8 cellular contexts compared by ENCODE assay signal in the genomic region with DNA sequence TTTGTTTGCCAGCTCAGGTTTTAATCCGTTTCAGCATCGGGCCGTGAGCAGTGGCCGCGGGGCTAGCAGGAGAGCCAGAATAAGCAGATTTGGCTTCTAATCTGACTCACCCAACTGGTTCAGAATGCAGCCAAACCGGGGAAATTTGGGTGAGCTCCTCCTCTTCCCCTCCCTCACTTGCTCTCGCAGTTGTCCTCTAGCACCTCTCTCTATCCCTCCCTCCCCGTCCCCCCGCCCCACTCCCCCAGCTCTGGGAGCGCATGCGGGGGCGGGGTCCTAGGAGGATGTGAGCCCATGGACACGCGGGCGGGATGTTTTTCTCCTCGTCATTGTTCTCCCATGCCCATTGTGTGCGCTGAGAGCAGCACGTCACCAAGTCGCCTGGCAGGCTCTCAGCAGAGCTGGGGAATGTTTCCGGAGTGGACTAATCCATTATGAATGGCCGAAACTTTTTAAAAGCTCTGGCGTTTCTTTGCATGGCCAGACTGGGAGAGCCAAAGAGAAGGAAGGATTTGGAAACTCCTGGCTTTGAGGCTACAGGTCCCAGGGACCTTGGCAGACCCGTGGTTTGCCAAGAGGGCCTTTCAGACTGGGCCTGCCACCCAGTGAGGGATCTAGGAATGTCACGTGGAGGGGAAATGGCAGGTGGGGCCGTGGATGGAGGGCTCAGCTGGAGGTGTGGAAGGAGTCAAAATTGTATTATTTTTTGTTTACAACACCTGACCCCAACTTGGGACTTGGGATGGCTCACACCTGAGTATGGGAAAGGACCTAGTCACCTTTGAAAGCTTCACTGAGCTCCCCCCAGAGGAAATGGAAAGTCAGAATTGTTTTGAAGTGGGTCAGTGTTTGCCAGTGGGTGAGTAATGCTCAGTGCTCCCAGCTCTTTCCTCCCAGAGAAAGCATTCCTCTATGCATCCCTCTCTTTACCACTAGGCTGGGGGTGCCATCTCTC. TPM values are rescaled to one million over a fixed set of nuclear protein-coding genes. Genes with fewer than 3 reads are reported as not detected.
DNase-seq lines count a peak whose midpoint lies in the region; TF ChIP-seq lines count a peak whose summit lies in the region.

No MANE protein-coding gene starts in this region.

- H3K36me3 ChIP-seq in HUES48 (ENCODE audit: control insufficient read depth, insufficient read depth, low read length) (no peaks in the 10 kb centered on the region), esophagus (ENCODE audit: control insufficient read depth in 2 of 2, insufficient read depth in 2 of 2, low read length in 1 of 2) (no peaks in the 10 kb centered on the region), tibial artery (no peaks in the 10 kb centered on the region)
- no peaks in the 10 kb centered on the region for H3K36me3 ChIP-seq in CD8-positive, alpha-beta memory T cell (ENCODE audit: insufficient read depth, low read length)

- CTCF ChIA-PET in CD8-positive, alpha-beta memory T cell (lab: Charles Lee): interaction anchor here (0.8 to 2.3 kb wide), 3 partner anchors 14 to 19 kb away, joined by 3 to 8 read pairs (median 3); no protein-coding TSS in a partner anchor

- H3K9ac ChIP-seq in HUES48 (ENCODE audit: low read depth, low read length): peak overlapping the region; percentile 69

- TF ChIP-seq CTCF in CD14-positive monocyte (IDR thresholded peaks at IDR 0.05) (no peak), tibial artery (IDR thresholded peaks at IDR 0.05) (no peak)

- H3K9me3 ChIP-seq in HUES48 (ENCODE audit: control insufficient read depth, insufficient read depth, low read length) (no peaks in the 10 kb centered on the region), esophagus (ENCODE audit: control insufficient read depth in 2 of 2, insufficient read depth in 1 of 2, low read depth in 1 of 2, low read length in 1 of 2) (no peaks in the 10 kb centered on the region), tibial artery (no peaks in the 10 kb centered on the region)
- H3K9me3 ChIP-seq in CD8-positive, alpha-beta memory T cell (ENCODE audit: low read length): no peaks in the 10 kb centered on the region

- H3K36me3 Mint-ChIP-seq in CD14-positive monocyte: peaks cover 0 to 3% of the 10 kb centered on the region in 2 donors
- no peaks in the 10 kb centered on the region for H3K36me3 Mint-ChIP-seq in CD8-positive, alpha-beta memory T cell

- H3K4me3 ChIP-seq in HUES48 (ENCODE audit: low read depth, low read length) (peak overlapping the region; percentile 51), esophagus (ENCODE audit: low read depth in 1 of 2, low read length in 2 of 2) (no peak overlapping the region), tibial artery (peak overlapping the region; percentile 37 to 45)
- no peak overlapping the region for H3K4me3 ChIP-seq in CD8-positive, alpha-beta memory T cell (ENCODE audit: low read length)

- intact Hi-C loops in CD14-positive monocyte (cut with micrococcal nuclease) (no loop called here), tibial artery (cut with DNase I; ENCODE audit: low total_unique reads) (no loop called here)

- H3K27me3 ChIP-seq in HUES48 (ENCODE audit: control insufficient read depth, insufficient read depth, low read length) (peaks cover 14% of the 10 kb centered on the region; the same call in 1 of the 2 replicates), esophagus (ENCODE audit: control insufficient read depth in 1 of 2, insufficient read depth in 2 of 2, low read length in 2 of 2) (no peaks in the 10 kb centered on the region), tibial artery (peaks cover 0 to 5% of the 10 kb centered on the region in 2 donors)
- peaks cover 7% of the 10 kb centered on the region for H3K27me3 ChIP-seq in CD8-positive, alpha-beta memory T cell (ENCODE audit: insufficient read depth, low read length, poor library complexity, severe bottlenecking)

- POLR2A ChIA-PET in CD8-positive, alpha-beta memory T cell (lab: Charles Lee): no interaction called here

- peak overlapping the region in 6 of 7 donors; percentile 3 to 82 (median 57) for H3K27ac Mint-ChIP-seq in CD14-positive monocyte
- peak overlapping the region in 1 of 8 donors; percentile 62 for H3K27ac Mint-ChIP-seq in CD8-positive, alpha-beta memory T cell

- peaks cover 28% of the 10 kb centered on the region for H3K4me1 Mint-ChIP-seq in CD14-positive monocyte
- no peaks in the 10 kb centered on the region for H3K4me1 Mint-ChIP-seq in CD8-positive, alpha-beta memory T cell

- peaks cover 7% of the 10 kb centered on the region for H3K4me1 ChIP-seq in HUES48 (ENCODE audit: control insufficient read depth, insufficient read depth, low read length)
- H3K4me1 ChIP-seq in esophagus (ENCODE audit: control insufficient read depth in 2 of 2, insufficient read depth in 2 of 2, low read length in 1 of 2): peaks cover 0 to 2% of the 10 kb centered on the region in 2 donors
- peaks cover 0 to 17% (median 12%) of the 10 kb centered on the region in 4 donors for H3K4me1 ChIP-seq in tibial artery
- H3K4me1 ChIP-seq in CD8-positive, alpha-beta memory T cell (ENCODE audit: insufficient read depth, low read length): no peaks in the 10 kb centered on the region

- 1 to 2% methylated on average over 24 to 25 of the region's 25 CpGs for WGBS in esophagus, 2 donors

- H3K9me3 Mint-ChIP-seq in CD14-positive monocyte: peaks cover 3 to 14% (median 10%) of the 10 kb centered on the region in 7 donors
- H3K9me3 Mint-ChIP-seq in CD8-positive, alpha-beta memory T cell: no peaks in the 10 kb centered on the region

- H3K27me3 Mint-ChIP-seq in CD14-positive monocyte (ENCODE audit: low read depth in 3 of 3): peaks cover 37 to 55% (median 44%) of the 10 kb centered on the region in 3 donors
- H3K27me3 Mint-ChIP-seq in CD8-positive, alpha-beta memory T cell: peaks cover 59 to 68% of the 10 kb centered on the region in 2 donors

- peak overlapping the region; percentile 60 to 82 for H3K4me3 Mint-ChIP-seq in CD14-positive monocyte
- no peak overlapping the region for H3K4me3 Mint-ChIP-seq in CD8-positive, alpha-beta memory T cell

- DNase-seq in CD14-positive monocyte (ENCODE audit: low spot score) (peak; percentile 66), T1000 (lab: John Stamatoyannopoulos, UW) (peak; percentile 78), mesenteric fat pad (ENCODE audit: low spot score) (peak; percentile 90), tibial artery (peak; percentile 75 to 89), NK-92 (lab: John Stamatoyannopoulos, UW; ENCODE audit: unreplicated experiment) (no peak)
- DNase-seq in CD8-positive, alpha-beta memory T cell: no peak

- peak overlapping the region; percentile 96 for H3K27ac ChIP-seq in HUES48 (ENCODE audit: low read depth, low read length)
- peak overlapping the region; percentile 77 to 92 for H3K27ac ChIP-seq in esophagus (ENCODE audit: low read depth in 2 of 2, low read length in 1 of 2)
- H3K27ac ChIP-seq in tibial artery: peak overlapping the region; percentile 10 to 23
- H3K27ac ChIP-seq in CD8-positive, alpha-beta memory T cell (ENCODE audit: low read depth, low read length): no peak overlapping the region

RNA-seq across cellular contexts. Expression of a gene that starts 39.2 kb away (rescaled TPM):
- polyA plus RNA-seq in CD14-positive monocyte (under 1 TPM; 0.48 to 0.66 TPM), esophagus (1 to 10 TPM; 3.5 to 9.0 TPM)
- total RNA-seq in mesenteric fat pad: 4.0 TPM
- 1 to 10 TPM; 1.4 to 1.6 TPM for total RNA-seq in CD8-positive, alpha-beta memory T cell
- 0.43 TPM for polyA plus RNA-seq in CD8-positive, alpha-beta memory T cell

Comparison
In these comparisons a context has a peak if more than half of its experiments do, and no peak if none do; other contexts are left out.
1. DNase-seq: peak in CD14-positive monocyte (single experiment), T1000 (single experiment), mesenteric fat pad (single experiment) and tibial artery (2 of 2); none in NK-92 (single experiment) and CD8-positive, alpha-beta memory T cell (0 of 5).
2. H3K4me3 Mint-ChIP-seq: peak in CD14-positive monocyte (2 of 2); none in CD8-positive, alpha-beta memory T cell (0 of 7).
3. H3K4me3 ChIP-seq: peak in HUES48 (single experiment) and tibial artery (2 of 2); none in esophagus (0 of 2) and CD8-positive, alpha-beta memory T cell (single experiment).